ENCODE assay signal across 8 cellular contexts in the genomic region with DNA sequence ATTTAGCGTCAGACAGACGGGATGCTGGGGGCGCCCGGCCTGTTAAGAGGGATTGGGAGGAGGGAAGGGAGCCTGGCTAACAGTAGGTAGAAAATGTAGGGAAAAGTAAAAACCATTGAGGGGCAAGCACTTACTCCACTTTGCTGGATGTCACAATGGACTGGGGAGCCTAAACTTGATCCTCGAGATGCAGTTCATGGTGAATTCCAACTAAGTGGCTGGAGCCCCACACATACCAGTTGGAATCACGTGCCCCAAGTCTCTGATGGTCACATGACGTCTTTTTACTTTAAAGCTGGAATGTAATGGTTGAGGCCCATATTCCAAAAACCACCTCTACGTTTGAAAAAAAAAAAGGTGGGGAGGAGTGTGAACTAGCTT. TPM values are rescaled to one million over a fixed set of nuclear protein-coding genes. Genes with fewer than 3 reads are reported as not detected.
DNase-seq lines count a peak whose midpoint lies in the region; ATAC-seq and TF ChIP-seq lines count a peak whose summit lies in the region.

No MANE protein-coding gene starts in this region.

- no peaks in the 10 kb centered on the region for H3K9me3 ChIP-seq in right lobe of liver

- H3K27me3 ChIP-seq in right lobe of liver = peaks cover 0 to 5% of the 10 kb centered on the region in 2 donors

- H3K27ac ChIP-seq in coronary artery = peak overlapping the region; percentile 82 to 95
- H3K27ac ChIP-seq in right lobe of liver = peak overlapping the region; percentile 85 to 89 (median 85)
- no peak overlapping the region for H3K27ac ChIP-seq in urinary bladder (ENCODE audit: low read depth)

- peak overlapping the region; percentile 84 for H3K4me3 ChIP-seq in coronary artery
- H3K4me3 ChIP-seq in right lobe of liver = peak overlapping the region; percentile 42 to 66 (median 60)
- H3K4me3 ChIP-seq in urinary bladder (ENCODE audit: low read depth, low read length) = peak overlapping the region; percentile 75

- peak in 1 of 4 donors; percentile 1 for ATAC-seq in right lobe of liver
- ATAC-seq in HG03095 (IDR thresholded peaks at IDR 0.05; ENCODE audit: unreplicated experiment) = no peak
- no peak for ATAC-seq in HG03025 (IDR thresholded peaks at IDR 0.05; ENCODE audit: low FRiP score, unreplicated experiment)

- no peaks in the 10 kb centered on the region for H3K36me3 ChIP-seq in right lobe of liver
- H3K36me3 ChIP-seq in urinary bladder (ENCODE audit: insufficient read depth) = no peaks in the 10 kb centered on the region

- H3K4me1 ChIP-seq in right lobe of liver (peaks cover 0 to 6% (median 0%) of the 10 kb centered on the region in 4 donors), urinary bladder (ENCODE audit: insufficient read depth) (no peaks in the 10 kb centered on the region)

- no peak for TF ChIP-seq POLR2A in right lobe of liver (IDR thresholded peaks at IDR 0.05)

- WGBS in right lobe of liver (ENCODE audit: insufficient coverage, low coverage, low lambda C conversion rate, missing lambda C conversion rate) = 3% methylated on average over 7 of the region's 8 CpGs
- WGBS in urinary bladder = 7% methylated on average over 8 of the region's 8 CpGs

- intact Hi-C loops in right lobe of liver (cut with DNase I) = no loop called here

- TF ChIP-seq CTCF in coronary artery (IDR thresholded peaks at IDR 0.05) (no peak), right lobe of liver (IDR thresholded peaks at IDR 0.05) (no peak)

- peak; percentile 16 to 32 for DNase-seq in NCI-H526 (lab: John Stamatoyannopoulos, UW)
- no peak for DNase-seq in NCI-H526 treated with DMSO at 0.1 percent for 48 hours (lab: John Stamatoyannopoulos, UW)
- no peak for DNase-seq in coronary artery (ENCODE audit: low spot score)
- no peak for DNase-seq in right lobe of liver
- DNase-seq in epidermal melanocyte (ENCODE audit: insufficient read length, low spot score) = no peak

RNA-seq across cellular contexts. Expression of gene PLS3, which starts 1.5 kb away (rescaled TPM):
- total RNA-seq in right lobe of liver (100 to 1,000 TPM in 4 of 6 experiments, 10 to 100 TPM in 2; 85.3 to 239 (median 114) TPM), urinary bladder (245 TPM)
- 74.4 TPM for polyA plus RNA-seq in urinary bladder

Comparison
In these comparisons a context has a peak if more than half of its experiments do, and no peak if none do; other contexts are left out.
1. DNase-seq: peak in NCI-H526 (2 of 2); none in NCI-H526 treated with DMSO at 0.1 percent for 48 hours (single experiment), coronary artery (single experiment), right lobe of liver (0 of 3) and epidermal melanocyte (single experiment).
2. Peak in every context shown above with its lines, with median percentiles within 50 percentile points of each other: H3K4me3 ChIP-seq.